Comparison of ENCODE assay signal across 25 cellular contexts in genomic region chr2:176597916-176598315, GRCh38.
"Had no signal": no experiment of that assay in that cellular context is flagged by ENCODE, and none has a peak within 500 bp of the region (broad histone marks: within the 10 kb centered on the region; RNA-seq: fewer than 3 reads in every experiment).

No MANE protein-coding gene starts in this region.

- H3K27ac ChIP-seq: colonic mucosa, coronary artery, dorsolateral prefrontal cortex, epithelial cell of prostate, esophagus muscularis mucosa, esophagus squamous epithelium, foreskin keratinocyte, gastrocnemius medialis, gastroesophageal sphincter, heart left ventricle, heart right ventricle had no signal

- H3K36me3 ChIP-seq: colonic mucosa, esophagus muscularis mucosa, esophagus squamous epithelium, gastrocnemius medialis, gastroesophageal sphincter, heart left ventricle, heart right ventricle had no signal

- H3K4me3 Mint-ChIP-seq: dendritic cell treated with granulocyte-macrophage colony-stimulating factor and Interleukin-4, amounts not matched to agents 40 ng/mL and 50 ng/mL, for 4 days; effector memory CD8-positive, alpha-beta T cell; endodermal cell had no signal

- H3K9me3 ChIP-seq: colonic mucosa, esophagus muscularis mucosa, esophagus squamous epithelium, gastrocnemius medialis, gastroesophageal sphincter, heart left ventricle, heart right ventricle had no signal

- H3K27ac Mint-ChIP-seq: dendritic cell treated with granulocyte-macrophage colony-stimulating factor and Interleukin-4, amounts not matched to agents 40 ng/mL and 50 ng/mL, for 4 days; effector memory CD8-positive, alpha-beta T cell; endodermal cell had no signal

- ATAC-seq: effector memory CD8-positive, alpha-beta T cell; esophagus mucosa; foreskin keratinocyte; gastrocnemius medialis; gastroesophageal sphincter; heart left ventricle; heart right ventricle had no signal

- H3K4me3 ChIP-seq: colonic mucosa, coronary artery, dorsolateral prefrontal cortex, esophagus muscularis mucosa, esophagus squamous epithelium, gastrocnemius medialis, gastroesophageal sphincter, heart left ventricle, heart right ventricle had no signal

- DNase-seq: colonic mucosa; cortex of kidney; dermis blood vessel endothelial cell; dorsolateral prefrontal cortex; effector CD4-positive, alpha-beta T cell; effector CD8-positive, alpha-beta T cell; effector memory CD4-positive, alpha-beta T cell; effector memory CD8-positive, alpha-beta T cell; endodermal cell; erythroblast; esophagus squamous epithelium; foreskin fibroblast; foreskin keratinocyte; foreskin melanocyte; gastrocnemius medialis; glutamatergic neuron; head of caudate nucleus; heart left ventricle; heart right ventricle had no signal

- H3K4me1 ChIP-seq: colonic mucosa, esophagus muscularis mucosa, esophagus squamous epithelium, foreskin keratinocyte, gastrocnemius medialis, gastroesophageal sphincter, heart right ventricle had no signal

- H3K27me3 ChIP-seq: colonic mucosa, gastrocnemius medialis had no signal

- H3K9me3 Mint-ChIP-seq: dendritic cell treated with granulocyte-macrophage colony-stimulating factor and Interleukin-4, amounts not matched to agents 40 ng/mL and 50 ng/mL, for 4 days; effector memory CD8-positive, alpha-beta T cell; endodermal cell had no signal
